ENCODE assay signal across 15 cellular contexts in genomic region chr13:109272595-109273325, GRCh38.
DNase-seq lines count a peak whose midpoint lies in the region; ATAC-seq and TF ChIP-seq lines count a peak whose summit lies in the region.
"Had no signal": no experiment of that assay in that cellular context is flagged by ENCODE, and none has a peak within 500 bp of the region (broad histone marks: within the 10 kb centered on the region; RNA-seq: fewer than 3 reads in every experiment).

No MANE protein-coding gene starts in this region.

- no peak overlapping the region for H2AFZ ChIP-seq in H9 (ENCODE audit: low read length)

- peak overlapping the region; percentile 6 for H3T11ph ChIP-seq in H9 (ENCODE audit: low read length)

- peak overlapping the region in 1 of 2 experiments; percentile 32; a peak in 2 of 5 replicates for H3K4me3 Mint-ChIP-seq in H9
- H3K4me3 Mint-ChIP-seq: B cell; dendritic cell treated with granulocyte-macrophage colony-stimulating factor and Interleukin-4, amounts not matched to agents 40 ng/mL and 50 ng/mL, for 4 days had no signal

- no peak for TF ChIP-seq POLR2A in esophagus squamous epithelium (IDR thresholded peaks at IDR 0.05)

- no peaks in the 10 kb centered on the region for H3K27me3 Mint-ChIP-seq in H9 (ENCODE audit: low read depth)
- H3K27me3 Mint-ChIP-seq: B cell had no signal

- H3K79me2 ChIP-seq in H9 (ENCODE audit: insufficient read depth, low read length) = no peaks in the 10 kb centered on the region

- no peak for TF ChIP-seq CTCF in H9 (conservative IDR thresholded peaks at IDR 0.05)
- TF ChIP-seq CTCF in RWPE2 (IDR thresholded peaks at IDR 0.05; ENCODE audit: poor library complexity, severe bottlenecking) = no peak
- TF ChIP-seq CTCF in esophagus squamous epithelium (IDR thresholded peaks at IDR 0.05) = no peak

- H2BK15ac ChIP-seq in H9 (ENCODE audit: low read depth, low read length) = no peak overlapping the region

- no peak overlapping the region for H2BK12ac ChIP-seq in H9 (ENCODE audit: insufficient read length, low read depth, low read length)

- DNase-seq in H9 = no peak
- DNase-seq in RWPE2 (ENCODE audit: low spot score) = no peak
- DNase-seq in esophagus squamous epithelium (lab: John Stamatoyannopoulos, UW) = no peak
- DNase-seq in skeletal muscle cell (ENCODE audit: low read depth) = no peak
- DNase-seq in SW480 (ENCODE audit: low spot score) = no peak
- DNase-seq in stimulated activated naive CD4-positive, alpha-beta T cell (lab: John Stamatoyannopoulos, UW) = no peak
- DNase-seq in HPDE6-E6E7 (ENCODE audit: extremely low spot score) = no peak
- DNase-seq in stimulated activated CD4-positive, alpha-beta T cell treated with anti-CD3 and anti-CD28 coated beads, Interleukin-2, amount 100 ng/mL, for 24 hours = no peak
- DNase-seq: left lung, psoas muscle, Right ventricle myocardium superior had no signal

- peaks cover 0 to 8% (median 3%) of the 10 kb centered on the region in 3 experiments; a peak in 3 of 7 replicates for H3K36me3 Mint-ChIP-seq in H9 (ENCODE audit: insufficient read depth in 1 of 3, low read depth in 3 of 3)

- H2BK20ac ChIP-seq in H9 (ENCODE audit: low read depth, low read length, poor library complexity, severe bottlenecking) = no peak overlapping the region

- H3K4me1 ChIP-seq in H9 (ENCODE audit: insufficient read depth, low read length) = peaks cover 9% of the 10 kb centered on the region; the same call in 1 of the 2 replicates
- H3K4me1 ChIP-seq in RWPE2 (ENCODE audit: insufficient read depth, poor library complexity, severe bottlenecking) = peaks cover 47% of the 10 kb centered on the region
- H3K4me1 ChIP-seq in esophagus squamous epithelium = peaks cover 0 to 30% (median 0%) of the 10 kb centered on the region in 3 donors
- H3K4me1 ChIP-seq: ascending aorta, psoas muscle had no signal

- H3K9me3 Mint-ChIP-seq in H9 = no peaks in the 10 kb centered on the region; a peak in 1 of 5 replicates
- H3K9me3 Mint-ChIP-seq: dendritic cell treated with granulocyte-macrophage colony-stimulating factor and Interleukin-4, amounts not matched to agents 40 ng/mL and 50 ng/mL, for 4 days had no signal

- H3K4ac ChIP-seq in H9 (ENCODE audit: low read depth, low read length) = no peak overlapping the region

- no peak overlapping the region for H3K9ac ChIP-seq in H9 (ENCODE audit: extremely low read depth, insufficient read length, low read length)

- H2BK120ac ChIP-seq in H9 (ENCODE audit: low read depth, low read length, poor library complexity, severe bottlenecking) = no peak overlapping the region

- H3K9me3 ChIP-seq in H9 (ENCODE audit: control insufficient read depth, low read depth, low read length) (no peaks in the 10 kb centered on the region), RWPE2 (ENCODE audit: severe bottlenecking) (no peaks in the 10 kb centered on the region), esophagus squamous epithelium (no peaks in the 10 kb centered on the region)
- H3K9me3 ChIP-seq: ascending aorta, left lung, psoas muscle had no signal

- H3K36me3 ChIP-seq in RWPE2 (ENCODE audit: low read depth) (peaks cover 45% of the 10 kb centered on the region), esophagus squamous epithelium (no peaks in the 10 kb centered on the region)
- H3K36me3 ChIP-seq: ascending aorta, left lung had no signal

- no peak overlapping the region for H3K23ac ChIP-seq in H9 (ENCODE audit: insufficient read length, low read depth, low read length)

- no CpG with 5 or more reads among the region's 6 CpGs for WGBS in H9 (ENCODE audit: extremely low coverage, insufficient read length, low lambda C conversion rate)
- 57 to 60% methylated on average over 6 of the region's 6 CpGs for WGBS in esophagus squamous epithelium, 2 donors

- no peak overlapping the region for H3K56ac ChIP-seq in H9 (ENCODE audit: insufficient read length, low read depth, low read length)

- no peaks in the 10 kb centered on the region for H4K20me1 ChIP-seq in H9 (ENCODE audit: control insufficient read depth, insufficient read depth, insufficient read length)

- no peak overlapping the region for H3K4me2 ChIP-seq in H9 (ENCODE audit: insufficient read depth, insufficient read length, low read length)

- no peak overlapping the region for H2BK5ac ChIP-seq in H9 (ENCODE audit: insufficient read length, low read length)

- no peak overlapping the region; a peak in 1 of 7 replicates for H3K27ac Mint-ChIP-seq in H9
- H3K27ac Mint-ChIP-seq: B cell; dendritic cell treated with granulocyte-macrophage colony-stimulating factor and Interleukin-4, amounts not matched to agents 40 ng/mL and 50 ng/mL, for 4 days had no signal

- H4K91ac ChIP-seq in H9 (ENCODE audit: insufficient read length, low read depth, low read length) = no peak overlapping the region

- H3K23me2 ChIP-seq in H9 (ENCODE audit: insufficient read length, low read depth, low read length, poor library complexity, severe bottlenecking) = no peaks in the 10 kb centered on the region

- ATAC-seq in RWPE2 (ENCODE audit: low read depth) = peak; percentile 10
- ATAC-seq: activated CD4-positive, CD25-positive, alpha-beta regulatory T cell treated with anti-CD3 and anti-CD28 coated beads, Interleukin-2, amount 50 U/mL, for 24 hours; left lung; psoas muscle had no signal

- intact Hi-C loops in esophagus squamous epithelium (cut with DNase I) = loop anchor here (10.0 kb wide), 1 partner anchor 128 kb away; no protein-coding TSS in a partner anchor

- no peak overlapping the region for H3K27ac ChIP-seq in H9 (ENCODE audit: insufficient read length, low read depth, low read length)
- H3K27ac ChIP-seq in RWPE2 (ENCODE audit: poor library complexity, severe bottlenecking) = peak overlapping the region; percentile 96
- H3K27ac ChIP-seq in esophagus squamous epithelium = peak overlapping the region; percentile 5 to 79 (median 41)
- H3K27ac ChIP-seq: ascending aorta, psoas muscle had no signal

- no peak overlapping the region for H3K18ac ChIP-seq in H9 (ENCODE audit: insufficient read length, low read depth, low read length)

- no peak overlapping the region for H3K14ac ChIP-seq in H9 (ENCODE audit: insufficient read depth, low read length)

- H4K5ac ChIP-seq in H9 (ENCODE audit: insufficient read length, low read depth, low read length) = no peak overlapping the region

- H3K79me1 ChIP-seq in H9 (ENCODE audit: insufficient read depth, low read depth, low read length, poor library complexity, severe bottlenecking) = no peaks in the 10 kb centered on the region

- H2AK5ac ChIP-seq in H9 (ENCODE audit: insufficient read length, low read length) = peak overlapping the region; percentile 54

- H4K8ac ChIP-seq in H9 (replicated peaks; ENCODE audit: insufficient read length, low read depth, low read length) = no peak overlapping the region

- H3K4me1 Mint-ChIP-seq in H9 = peaks cover 50 to 68% of the 10 kb centered on the region in 2 experiments
- H3K4me1 Mint-ChIP-seq: B cell had no signal

- H3K27me3 ChIP-seq in H9 (ENCODE audit: insufficient read depth, low read length) = no peaks in the 10 kb centered on the region
- no peaks in the 10 kb centered on the region for H3K27me3 ChIP-seq in RWPE2 (ENCODE audit: insufficient read depth, poor library complexity, severe bottlenecking)
- no peaks in the 10 kb centered on the region for H3K27me3 ChIP-seq in esophagus squamous epithelium
- H3K27me3 ChIP-seq: ascending aorta, left lung had no signal

- peak overlapping the region; percentile 25 for H3K4me3 ChIP-seq in RWPE2 (ENCODE audit: severe bottlenecking)
- no peak overlapping the region for H3K4me3 ChIP-seq in esophagus squamous epithelium
- H3K4me3 ChIP-seq in skeletal muscle cell (ENCODE audit: low read depth, low read length) = peak overlapping the region; percentile 27
- H3K4me3 ChIP-seq: ascending aorta, left lung, psoas muscle had no signal

Comparison
In these comparisons a context has a peak if more than half of its experiments do, and no peak if none do; other contexts are left out.
1. H3K4me3 ChIP-seq: peak in RWPE2 (single experiment) and skeletal muscle cell (single experiment); none in esophagus squamous epithelium (0 of 4).